In genomic region chr17:67528751-67529436, GRCh38 we compare ENCODE assay signal across 9 cellular contexts.
DNase-seq lines count a peak whose midpoint lies in the region; ATAC-seq and TF ChIP-seq lines count a peak whose summit lies in the region.
"Had no signal": no experiment of that assay in that cellular context is flagged by ENCODE, and none has a peak within 500 bp of the region (broad histone marks: within the 10 kb centered on the region; RNA-seq: fewer than 3 reads in every experiment).

No MANE protein-coding gene starts in this region.

- no peaks in the 10 kb centered on the region for H3K36me3 Mint-ChIP-seq in glutamatergic neuron (ENCODE audit: unreplicated experiment)

- no peak for TF ChIP-seq EP300 in ovary (IDR thresholded peaks at IDR 0.05)

- H3K4me3 ChIP-seq in ovary = peak overlapping the region; percentile 28

- H3K4me1 Mint-ChIP-seq in glutamatergic neuron (ENCODE audit: low read depth, unreplicated experiment) = peaks cover 42% of the 10 kb centered on the region

- H3K9me3 Mint-ChIP-seq in glutamatergic neuron (ENCODE audit: unreplicated experiment) = peaks cover 12% of the 10 kb centered on the region

- peaks cover 10% of the 10 kb centered on the region for H3K27me3 Mint-ChIP-seq in glutamatergic neuron (ENCODE audit: unreplicated experiment)

- TF ChIP-seq CTCF in glutamatergic neuron (IDR thresholded peaks at IDR 0.05; ENCODE audit: partially characterized antibody, unreplicated experiment) (no peak), ovary (IDR thresholded peaks at IDR 0.05) (no peak)

- ATAC-seq in GM19328 (IDR thresholded peaks at IDR 0.05; ENCODE audit: unreplicated experiment) = no peak

- H3K4me1 ChIP-seq in ovary (ENCODE audit: insufficient read depth) = peaks cover 12% of the 10 kb centered on the region

- peak overlapping the region in 1 of 2 donors; percentile 75 for H3K27ac ChIP-seq in ovary
- H3K27ac ChIP-seq: 22Rv1 had no signal

- 2 to 5% (median 2%) methylated on average over 14 to 22 of the region's 22 CpGs for WGBS in ovary, 3 donors

- DNase-seq in NCI-H1417 (lab: John Stamatoyannopoulos, UW) (peak; percentile 64 to 91 (median 83)), NCI-H1417 treated with DMSO at 0.1 percent for 48 hours (lab: John Stamatoyannopoulos, UW) (no peak), SW480 (ENCODE audit: low spot score) (peak; percentile 82), glutamatergic neuron (peak; percentile 92), ovary (peak; percentile 79 to 86 (median 80))
- no peak for DNase-seq in stimulated activated CD4-positive, alpha-beta T cell treated with anti-CD3 and anti-CD28 coated beads, Interleukin-4, amount 100 ng/mL, for 1 hour
- DNase-seq in activated CD4-positive, CD25-positive, alpha-beta regulatory T cell (lab: John Stamatoyannopoulos, UW) = no peak

- intact Hi-C loops in ovary (cut with DNase I) = no loop called here

- H3K27me3 ChIP-seq in ovary = no peaks in the 10 kb centered on the region

- no peaks in the 10 kb centered on the region for H3K9me3 ChIP-seq in ovary

- H3K4me3 Mint-ChIP-seq in glutamatergic neuron (ENCODE audit: unreplicated experiment) = peak overlapping the region; percentile 81

- H3K27ac Mint-ChIP-seq in glutamatergic neuron (ENCODE audit: unreplicated experiment) = peak overlapping the region; percentile 98

- H3K36me3 ChIP-seq in ovary = no peaks in the 10 kb centered on the region

- no peak for TF ChIP-seq POLR2A in ovary (IDR thresholded peaks at IDR 0.05)

Comparison
In these comparisons a context has a peak if more than half of its experiments do, and no peak if none do; other contexts are left out.
1. DNase-seq: peak in NCI-H1417 (3 of 3), SW480 (single experiment), glutamatergic neuron (single experiment) and ovary (5 of 5); none in NCI-H1417 treated with DMSO at 0.1 percent for 48 hours (single experiment), stimulated activated CD4-positive, alpha-beta T cell treated with anti-CD3 and anti-CD28 coated beads, Interleukin-4, amount 100 ng/mL, for 1 hour (single experiment) and activated CD4-positive, CD25-positive, alpha-beta regulatory T cell (0 of 4).